In genomic region chrX:41339148-41339547, GRCh38 we compare ENCODE assay signal across 1 cellular context.
TF ChIP-seq lines count a peak whose summit lies in the region.

No MANE protein-coding gene starts in this region.

TF ChIP-seq in HepG2, 621 proteins besides CTCF, POLR2A, EP300 and RAD21 (continued from another document):
- TF ChIP-seq, protein P1, sequence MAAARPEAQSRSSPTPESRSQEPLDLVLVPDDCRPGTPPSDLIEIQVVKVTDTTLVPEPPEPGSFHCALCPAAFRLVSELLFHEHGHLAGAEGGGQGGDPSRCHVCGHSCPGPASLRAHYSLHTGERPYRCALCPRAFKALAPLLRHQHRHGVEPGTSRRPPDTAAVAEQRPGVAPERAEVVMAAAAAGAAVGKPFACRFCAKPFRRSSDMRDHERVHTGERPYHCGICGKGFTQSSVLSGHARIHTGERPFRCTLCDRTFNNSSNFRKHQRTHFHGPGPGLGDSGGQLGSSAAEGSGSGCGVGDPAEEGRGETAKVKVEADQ (CRISPR knock-in tag; IDR thresholded peaks at IDR 0.05; ENCODE audit: borderline replicate concordance) = no peak
- TF ChIP-seq ZNF678 (CRISPR knock-in tag; IDR thresholded peaks at IDR 0.05) (no peak), ZNF350 (CRISPR knock-in tag; IDR thresholded peaks at IDR 0.05; ENCODE audit: borderline replicate concordance, low read depth) (no peak), ZNF333 (CRISPR knock-in tag; IDR thresholded peaks at IDR 0.05; ENCODE audit: borderline replicate concordance) (no peak), BORCS8-MEF2B (CRISPR knock-in tag; IDR thresholded peaks at IDR 0.05) (no peak), NR2F2 (IDR thresholded peaks at IDR 0.05; ENCODE audit: borderline replicate concordance, low read depth) (no peak), TMF1 (CRISPR knock-in tag; IDR thresholded peaks at IDR 0.05; ENCODE audit: low read depth) (no peak), ZNF746 (CRISPR knock-in tag; IDR thresholded peaks at IDR 0.05) (no peak), HNRNPLL (IDR thresholded peaks at IDR 0.05; ENCODE audit: low read depth, low read length, poor library complexity, severe bottlenecking) (no peak), ARID3A (IDR thresholded peaks at IDR 0.05; ENCODE audit: low read depth, low read length) (no peak)
- TF ChIP-seq, protein P2, sequence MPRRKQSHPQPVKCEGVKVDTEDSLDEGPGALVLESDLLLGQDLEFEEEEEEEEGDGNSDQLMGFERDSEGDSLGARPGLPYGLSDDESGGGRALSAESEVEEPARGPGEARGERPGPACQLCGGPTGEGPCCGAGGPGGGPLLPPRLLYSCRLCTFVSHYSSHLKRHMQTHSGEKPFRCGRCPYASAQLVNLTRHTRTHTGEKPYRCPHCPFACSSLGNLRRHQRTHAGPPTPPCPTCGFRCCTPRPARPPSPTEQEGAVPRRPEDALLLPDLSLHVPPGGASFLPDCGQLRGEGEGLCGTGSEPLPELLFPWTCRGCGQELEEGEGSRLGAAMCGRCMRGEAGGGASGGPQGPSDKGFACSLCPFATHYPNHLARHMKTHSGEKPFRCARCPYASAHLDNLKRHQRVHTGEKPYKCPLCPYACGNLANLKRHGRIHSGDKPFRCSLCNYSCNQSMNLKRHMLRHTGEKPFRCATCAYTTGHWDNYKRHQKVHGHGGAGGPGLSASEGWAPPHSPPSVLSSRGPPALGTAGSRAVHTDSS (CRISPR knock-in tag; conservative IDR thresholded peaks at IDR 0.05) = no peak
- TF ChIP-seq, protein P3, sequence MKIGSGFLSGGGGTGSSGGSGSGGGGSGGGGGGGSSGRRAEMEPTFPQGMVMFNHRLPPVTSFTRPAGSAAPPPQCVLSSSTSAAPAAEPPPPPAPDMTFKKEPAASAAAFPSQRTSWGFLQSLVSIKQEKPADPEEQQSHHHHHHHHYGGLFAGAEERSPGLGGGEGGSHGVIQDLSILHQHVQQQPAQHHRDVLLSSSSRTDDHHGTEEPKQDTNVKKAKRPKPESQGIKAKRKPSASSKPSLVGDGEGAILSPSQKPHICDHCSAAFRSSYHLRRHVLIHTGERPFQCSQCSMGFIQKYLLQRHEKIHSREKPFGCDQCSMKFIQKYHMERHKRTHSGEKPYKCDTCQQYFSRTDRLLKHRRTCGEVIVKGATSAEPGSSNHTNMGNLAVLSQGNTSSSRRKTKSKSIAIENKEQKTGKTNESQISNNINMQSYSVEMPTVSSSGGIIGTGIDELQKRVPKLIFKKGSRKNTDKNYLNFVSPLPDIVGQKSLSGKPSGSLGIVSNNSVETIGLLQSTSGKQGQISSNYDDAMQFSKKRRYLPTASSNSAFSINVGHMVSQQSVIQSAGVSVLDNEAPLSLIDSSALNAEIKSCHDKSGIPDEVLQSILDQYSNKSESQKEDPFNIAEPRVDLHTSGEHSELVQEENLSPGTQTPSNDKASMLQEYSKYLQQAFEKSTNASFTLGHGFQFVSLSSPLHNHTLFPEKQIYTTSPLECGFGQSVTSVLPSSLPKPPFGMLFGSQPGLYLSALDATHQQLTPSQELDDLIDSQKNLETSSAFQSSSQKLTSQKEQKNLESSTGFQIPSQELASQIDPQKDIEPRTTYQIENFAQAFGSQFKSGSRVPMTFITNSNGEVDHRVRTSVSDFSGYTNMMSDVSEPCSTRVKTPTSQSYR (CRISPR knock-in tag; IDR thresholded peaks at IDR 0.05; ENCODE audit: borderline replicate concordance) = no peak
